23 cellular contexts compared by ENCODE assay signal in genomic region chr1:183533617-183534174, GRCh38. TPM values are rescaled to one million over a fixed set of nuclear protein-coding genes. Genes with fewer than 3 reads are reported as not detected.
A peak's percentile ranks its signal among the peaks of the same experiment; 100 is the strongest.
DNase-seq lines count a peak whose midpoint lies in the region; ATAC-seq and TF ChIP-seq lines count a peak whose summit lies in the region.
"Had no signal": no experiment of that assay in that cellular context is flagged by ENCODE, and none has a peak within 500 bp of the region (broad histone marks: within the 10 kb centered on the region; RNA-seq: fewer than 3 reads in every experiment).

No MANE protein-coding gene starts in this region.

- peaks cover 19 to 31% of the 10 kb centered on the region in 2 donors for H3K36me3 Mint-ChIP-seq in stimulated activated naive B cell treated with anti-CD40 and anti-IgM and Interleukin-4, amounts not matched to agents 10 μg/mL and 1 μg/mL and 100 μg/mL, for 72 hours
- H3K36me3 Mint-ChIP-seq in progenitor cell of endocrine pancreas (ENCODE audit: insufficient read depth): peaks cover 14% of the 10 kb centered on the region
- peaks cover 8 to 37% (median 34%) of the 10 kb centered on the region in 3 donors for H3K36me3 Mint-ChIP-seq in immature natural killer cell

- DNase-seq in COLO829 (ENCODE audit: low spot score) (peak; percentile 83), NCI-H1048 (lab: John Stamatoyannopoulos, UW) (peak; percentile 40), foreskin melanocyte (peak; percentile 96), AG08395 (ENCODE audit: low spot score) (no peak), progenitor cell of endocrine pancreas (ENCODE audit: low spot score, unreplicated experiment) (no peak), immature natural killer cell (no peak)
- no peak for DNase-seq in stimulated activated naive B cell treated with anti-CD40 and anti-IgM and Interleukin-4, amounts not matched to agents 10 μg/mL and 1 μg/mL and 100 μg/mL, for 72 hours
- DNase-seq: GM23248, H7, Kasumi-1, NCI-H1105, NCI-H1436 treated with DMSO at 0.1 percent for 48 hours, NCI-H187 treated with DMSO at 0.1 percent for 48 hours, NCI-H2171 treated with DMSO at 0.1 percent for 48 hours, NCI-H345, NCI-H510A treated with DMSO at 0.1 percent for 48 hours, NCI-H774, PC-3 had no signal

- H3K27me3 Mint-ChIP-seq in stimulated activated naive B cell treated with anti-CD40 and anti-IgM and Interleukin-4, amounts not matched to agents 10 μg/mL and 1 μg/mL and 100 μg/mL, for 72 hours: no peaks in the 10 kb centered on the region
- H3K27me3 Mint-ChIP-seq in progenitor cell of endocrine pancreas (no peaks in the 10 kb centered on the region), immature natural killer cell (ENCODE audit: low read depth in 3 of 3) (no peaks in the 10 kb centered on the region)
- H3K27me3 Mint-ChIP-seq: B cell had no signal

- H3K4me3 Mint-ChIP-seq in stimulated activated naive B cell treated with anti-CD40 and anti-IgM and Interleukin-4, amounts not matched to agents 10 μg/mL and 1 μg/mL and 100 μg/mL, for 72 hours: no peak overlapping the region
- no peak overlapping the region for H3K4me3 Mint-ChIP-seq in progenitor cell of endocrine pancreas (ENCODE audit: low read depth)
- H3K4me3 Mint-ChIP-seq in immature natural killer cell: no peak overlapping the region
- H3K4me3 Mint-ChIP-seq: B cell had no signal

- TF ChIP-seq CTCF in progenitor cell of endocrine pancreas (IDR thresholded peaks at IDR 0.05; ENCODE audit: unreplicated experiment): no peak

- no peak for ATAC-seq in stimulated activated naive B cell treated with anti-CD40 and anti-IgM and Interleukin-4, amounts not matched to agents 10 μg/mL and 1 μg/mL and 100 μg/mL, for 72 hours (replicated peaks)
- ATAC-seq: HepG2, K562, PC-3, Right ventricle myocardium inferior had no signal

- no peaks in the 10 kb centered on the region for H3K9me3 Mint-ChIP-seq in stimulated activated naive B cell treated with anti-CD40 and anti-IgM and Interleukin-4, amounts not matched to agents 10 μg/mL and 1 μg/mL and 100 μg/mL, for 72 hours
- no peaks in the 10 kb centered on the region for H3K9me3 Mint-ChIP-seq in progenitor cell of endocrine pancreas (ENCODE audit: low read depth)
- H3K9me3 Mint-ChIP-seq in immature natural killer cell: no peaks in the 10 kb centered on the region

- H3K4me1 Mint-ChIP-seq in stimulated activated naive B cell treated with anti-CD40 and anti-IgM and Interleukin-4, amounts not matched to agents 10 μg/mL and 1 μg/mL and 100 μg/mL, for 72 hours: no peaks in the 10 kb centered on the region
- peaks cover 2% of the 10 kb centered on the region for H3K4me1 Mint-ChIP-seq in progenitor cell of endocrine pancreas (ENCODE audit: low read depth)
- H3K4me1 Mint-ChIP-seq in immature natural killer cell: no peaks in the 10 kb centered on the region
- H3K4me1 Mint-ChIP-seq: B cell had no signal

- H3K27ac Mint-ChIP-seq in stimulated activated naive B cell treated with anti-CD40 and anti-IgM and Interleukin-4, amounts not matched to agents 10 μg/mL and 1 μg/mL and 100 μg/mL, for 72 hours: peak overlapping the region; percentile 5
- no peak overlapping the region for H3K27ac Mint-ChIP-seq in progenitor cell of endocrine pancreas
- H3K27ac Mint-ChIP-seq in immature natural killer cell: peak overlapping the region in 1 of 6 donors; percentile 72
- H3K27ac Mint-ChIP-seq: B cell had no signal

RNA-seq across cellular contexts. Expression of gene NCF2, which starts 56.6 kb away (rescaled TPM):
- total RNA-seq in progenitor cell of endocrine pancreas: 0.67 and 1.7 TPM in 2 replicates
- 10 to 100 TPM in 1 of 3 donors, 1 to 10 TPM in 2; 1.5 to 13.3 (median 3.7) TPM for polyA plus RNA-seq in immature natural killer cell
- total RNA-seq: A673, GM23248 had no signal

Comparison
In these comparisons a context has a peak if more than half of its experiments do, and no peak if none do; other contexts are left out.
1. DNase-seq: peak in COLO829 (single experiment), NCI-H1048 (single experiment) and foreskin melanocyte (single experiment); none in stimulated activated naive B cell treated with anti-CD40 and anti-IgM and Interleukin-4, amounts not matched to agents 10 μg/mL and 1 μg/mL and 100 μg/mL, for 72 hours (single experiment), AG08395 (single experiment), progenitor cell of endocrine pancreas (single experiment) and immature natural killer cell (0 of 3).